In genomic region chr6:87920245-87920644, GRCh38 we compare ENCODE assay signal across 20 cellular contexts.
"Had no signal": no experiment of that assay in that cellular context is flagged by ENCODE, and none has a peak within 500 bp of the region (broad histone marks: within the 10 kb centered on the region; RNA-seq: fewer than 3 reads in every experiment).

No MANE protein-coding gene starts in this region.

- FAIRE-seq: frontal cortex, keratinocyte had no signal

- H3K4me3 ChIP-seq: lung, psoas muscle, sigmoid colon, thoracic aorta, tibial nerve, upper lobe of right lung, uterus had no signal

- H3K9me3 Mint-ChIP-seq: effector memory CD8-positive, alpha-beta T cell; memory B cell; natural killer cell treated with Interleukin-12 subunit alpha and Interleukin-12 subunit beta and Interleukin-15 and Interleukin-18, amount 100 ng/mL, for 72 hours; stimulated activated effector memory CD8-positive, alpha-beta T cell treated with anti-CD3 and anti-CD28 coated beads, Interleukin-12 subunit alpha, Interleukin-12 subunit beta, amount 100 ng/mL, for 72 hours; stimulated activated naive CD8-positive, alpha-beta T cell treated with anti-CD3 and anti-CD28 coated beads, Interleukin-15, Interleukin-2, amounts not matched to agents 100 ng/mL and 50 ng/mL, for 24 hours had no signal

- H3K4me3 Mint-ChIP-seq: effector memory CD8-positive, alpha-beta T cell; memory B cell; natural killer cell treated with Interleukin-12 subunit alpha and Interleukin-12 subunit beta and Interleukin-15 and Interleukin-18, amount 100 ng/mL, for 72 hours; neural crest cell; stimulated activated effector memory CD8-positive, alpha-beta T cell treated with anti-CD3 and anti-CD28 coated beads, Interleukin-12 subunit alpha, Interleukin-12 subunit beta, amount 100 ng/mL, for 72 hours; stimulated activated naive CD8-positive, alpha-beta T cell treated with anti-CD3 and anti-CD28 coated beads, Interleukin-15, Interleukin-2, amounts not matched to agents 100 ng/mL and 50 ng/mL, for 24 hours had no signal

- H3K9me3 ChIP-seq: neutrophil, psoas muscle, sigmoid colon, thoracic aorta, upper lobe of right lung, uterus had no signal

- H3K4me1 ChIP-seq: sigmoid colon, upper lobe of right lung, uterus had no signal

- H3K27me3 ChIP-seq: sigmoid colon, tibial nerve, upper lobe of right lung, uterus had no signal

- ATAC-seq: effector memory CD8-positive, alpha-beta T cell; natural killer cell treated with Interleukin-12 subunit alpha and Interleukin-12 subunit beta and Interleukin-15 and Interleukin-18, amount 100 ng/mL, for 72 hours; psoas muscle; right cardiac atrium; stimulated activated effector memory CD8-positive, alpha-beta T cell treated with anti-CD3 and anti-CD28 coated beads, Interleukin-12 subunit alpha, Interleukin-12 subunit beta, amount 100 ng/mL, for 72 hours; upper lobe of right lung had no signal

- H3K27ac Mint-ChIP-seq: effector memory CD8-positive, alpha-beta T cell; memory B cell; natural killer cell treated with Interleukin-12 subunit alpha and Interleukin-12 subunit beta and Interleukin-15 and Interleukin-18, amount 100 ng/mL, for 72 hours; stimulated activated effector memory CD8-positive, alpha-beta T cell treated with anti-CD3 and anti-CD28 coated beads, Interleukin-12 subunit alpha, Interleukin-12 subunit beta, amount 100 ng/mL, for 72 hours; stimulated activated naive CD8-positive, alpha-beta T cell treated with anti-CD3 and anti-CD28 coated beads, Interleukin-15, Interleukin-2, amounts not matched to agents 100 ng/mL and 50 ng/mL, for 24 hours had no signal

- H3K27ac ChIP-seq: neutrophil, psoas muscle, sigmoid colon, thoracic aorta, tibial nerve, upper lobe of right lung, uterus had no signal

- H3K36me3 ChIP-seq: neutrophil, sigmoid colon, thoracic aorta, tibial nerve, upper lobe of right lung, uterus had no signal

- H3K27me3 Mint-ChIP-seq: memory B cell had no signal

- H3K36me3 Mint-ChIP-seq: memory B cell; natural killer cell treated with Interleukin-12 subunit alpha and Interleukin-12 subunit beta and Interleukin-15 and Interleukin-18, amount 100 ng/mL, for 72 hours; stimulated activated effector memory CD8-positive, alpha-beta T cell treated with anti-CD3 and anti-CD28 coated beads, Interleukin-12 subunit alpha, Interleukin-12 subunit beta, amount 100 ng/mL, for 72 hours had no signal

- DNase-seq: cortex of kidney; effector memory CD8-positive, alpha-beta T cell; psoas muscle; right cardiac atrium; sigmoid colon; stimulated activated CD4-positive, alpha-beta T cell treated with anti-CD3 and anti-CD28 coated beads, Interleukin-2, amount 100 ng/mL, for 24 hours; stimulated activated CD4-positive, alpha-beta T cell treated with anti-CD3 and anti-CD28 coated beads, Interleukin-4, amount 100 ng/mL, for 24 hours; upper lobe of right lung; uterus had no signal
